29 cellular contexts compared by ENCODE assay signal in the genomic region with DNA sequence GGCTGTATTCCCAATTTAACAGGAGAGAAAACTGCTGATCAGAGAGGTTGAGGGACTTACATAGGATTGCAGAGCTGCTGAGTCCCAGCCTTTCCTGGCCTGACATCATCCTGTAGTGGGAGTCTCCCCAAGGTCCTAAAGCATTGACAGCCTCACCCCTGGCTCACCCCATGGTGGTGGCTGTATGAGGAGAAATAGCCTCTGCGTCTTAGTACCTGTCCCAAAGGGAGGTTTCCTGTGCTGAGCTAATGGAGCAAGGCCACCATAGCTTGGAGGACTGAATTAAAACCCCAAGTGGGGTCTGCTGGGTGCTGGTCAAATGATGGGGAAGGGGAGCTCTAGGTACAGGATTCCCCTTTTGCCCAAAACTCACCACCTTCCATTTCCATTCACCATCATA.
"Had no signal": no experiment of that assay in that cellular context is flagged by ENCODE, and none has a peak within 500 bp of the region (broad histone marks: within the 10 kb centered on the region; RNA-seq: fewer than 3 reads in every experiment).

No MANE protein-coding gene starts in this region.

- H3K36me3 ChIP-seq: lower lobe of right lung, neural progenitor cell, neutrophil, right lobe of liver, tibial nerve, uterus had no signal

- H3K9me3 Mint-ChIP-seq: mesothelial cell of epicardium; natural killer cell; nephron progenitor cell; neural progenitor cell; stimulated activated memory B cell treated with anti-CD40 and anti-IgM and Interleukin-4, amounts not matched to agents 10 μg/mL and 1 μg/mL and 100 μg/mL, for 72 hours; stimulated activated naive CD8-positive, alpha-beta T cell treated with anti-CD3 and anti-CD28 coated beads, Interleukin-15, amount 100 ng/mL, for 72 hours; type B pancreatic cell had no signal

- H3K4me3 Mint-ChIP-seq: mesothelial cell of epicardium; naive B cell; natural killer cell; nephron progenitor cell; neural progenitor cell; stimulated activated memory B cell treated with anti-CD40 and anti-IgM and Interleukin-4, amounts not matched to agents 10 μg/mL and 1 μg/mL and 100 μg/mL, for 72 hours; stimulated activated naive CD8-positive, alpha-beta T cell treated with anti-CD3 and anti-CD28 coated beads, Interleukin-15, amount 100 ng/mL, for 72 hours; type B pancreatic cell had no signal

- H3K4me2 ChIP-seq: neural progenitor cell, smooth muscle cell had no signal

- H2AFZ ChIP-seq: neural progenitor cell, parathyroid adenoma had no signal

- H3K36me3 Mint-ChIP-seq: mesothelial cell of epicardium; naive B cell; natural killer cell; neural progenitor cell; stimulated activated memory B cell treated with anti-CD40 and anti-IgM and Interleukin-4, amounts not matched to agents 10 μg/mL and 1 μg/mL and 100 μg/mL, for 72 hours; type B pancreatic cell had no signal

- H3K4me1 Mint-ChIP-seq: mesothelial cell of epicardium; naive B cell; stimulated activated memory B cell treated with anti-CD40 and anti-IgM and Interleukin-4, amounts not matched to agents 10 μg/mL and 1 μg/mL and 100 μg/mL, for 72 hours had no signal

- H3K27me3 Mint-ChIP-seq: stimulated activated memory B cell treated with anti-CD40 and anti-IgM and Interleukin-4, amounts not matched to agents 10 μg/mL and 1 μg/mL and 100 μg/mL, for 72 hours had no signal

- FAIRE-seq: keratinocyte had no signal

- H3K27ac ChIP-seq: lower lobe of right lung, neural progenitor cell, neutrophil, parathyroid adenoma, psoas muscle, right lobe of liver, tibial nerve, uterus had no signal

- H3K4me3 ChIP-seq: lower lobe of right lung, neural progenitor cell, psoas muscle, right lobe of liver, smooth muscle cell, tibial nerve, uterus had no signal

- H3K27ac Mint-ChIP-seq: mesothelial cell of epicardium; naive B cell; natural killer cell; nephron progenitor cell; neural progenitor cell; stimulated activated memory B cell treated with anti-CD40 and anti-IgM and Interleukin-4, amounts not matched to agents 10 μg/mL and 1 μg/mL and 100 μg/mL, for 72 hours; stimulated activated naive CD8-positive, alpha-beta T cell treated with anti-CD3 and anti-CD28 coated beads, Interleukin-15, amount 100 ng/mL, for 72 hours; type B pancreatic cell had no signal

- H3K9me3 ChIP-seq: lower lobe of right lung, neutrophil, psoas muscle, right lobe of liver, tibial nerve, uterus had no signal

- H3K4me1 ChIP-seq: lower lobe of right lung, parathyroid adenoma, psoas muscle, right lobe of liver, uterus had no signal

- H3K27me3 ChIP-seq: neural progenitor cell, right lobe of liver, tibial nerve, uterus had no signal

- H3K79me2 ChIP-seq: parathyroid adenoma had no signal

- ATAC-seq: left cardiac atrium; left lobe of liver; natural killer cell; psoas muscle; right lobe of liver; stimulated activated memory B cell treated with anti-CD40 and anti-IgM and Interleukin-4, amounts not matched to agents 10 μg/mL and 1 μg/mL and 100 μg/mL, for 72 hours; stimulated activated naive CD8-positive, alpha-beta T cell treated with anti-CD3 and anti-CD28 coated beads, Interleukin-15, amount 100 ng/mL, for 72 hours had no signal

- DNase-seq: hippocampal formation; kidney glomerular epithelial cell; left cardiac atrium; lower lobe of right lung; mesendoderm; naive B cell; natural killer cell; nephron progenitor cell; occipital lobe; psoas muscle; right lobe of liver; stimulated activated CD4-positive, alpha-beta T cell treated with anti-CD3 and anti-CD28 coated beads, Interleukin-1b, Interleukin-23, amount 100 ng/mL, for 48 hours; stimulated activated CD4-positive, alpha-beta T cell treated with anti-CD3 and anti-CD28 coated beads, Interleukin-2, amount 100 ng/mL, for 48 hours; stimulated activated CD4-positive, alpha-beta T cell treated with anti-CD3 and anti-CD28 coated beads, Interleukin-4, amount 100 ng/mL, for 4 hours; stimulated activated CD8-positive, alpha-beta memory T cell treated with anti-CD3 and anti-CD28 coated beads, Interleukin-4, amount 100 ng/mL, for 48 hours; stimulated activated naive CD4-positive, alpha-beta T cell treated with Interleukin-2 at 50 U/mL for 16 hours; stimulated activated naive CD8-positive, alpha-beta T cell treated with anti-CD3 and anti-CD28 coated beads, Interleukin-15, amount 100 ng/mL, for 72 hours; substantia nigra; uterus had no signal

- H3K9ac ChIP-seq: neural progenitor cell, parathyroid adenoma had no signal
